In genomic region chr6:49410564-49410963, GRCh38 we compare ENCODE assay signal across 1 cellular context.
TF ChIP-seq lines count a peak whose summit lies in the region.

No MANE protein-coding gene starts in this region.

TF ChIP-seq in HCT116, 20 proteins besides CTCF, POLR2A, EP300 and RAD21 (continued from another document):
- TF ChIP-seq REST (IDR thresholded peaks at IDR 0.05; ENCODE audit: low read depth) (no peak), TCF7L2 (IDR thresholded peaks at IDR 0.05; ENCODE audit: borderline replicate concordance, extremely low read depth, insufficient read depth, insufficient read length) (no peak), EZH2 (IDR thresholded peaks at IDR 0.05) (no peak), JUND (IDR thresholded peaks at IDR 0.05) (no peak), ZBTB33 (IDR thresholded peaks at IDR 0.05; ENCODE audit: extremely low read depth, insufficient replicate concordance, low read length) (no peak), SRF (IDR thresholded peaks at IDR 0.05; ENCODE audit: low read depth) (no peak), FOSL1 (IDR thresholded peaks at IDR 0.05; ENCODE audit: low read depth) (no peak), SP1 (IDR thresholded peaks at IDR 0.05; ENCODE audit: low read depth) (no peak), CBX3 (IDR thresholded peaks at IDR 0.05; ENCODE audit: low read depth) (no peak), POLR2AphosphoS5 (IDR thresholded peaks at IDR 0.05; ENCODE audit: low read depth, low read length) (no peak), EGR1 (IDR thresholded peaks at IDR 0.05; ENCODE audit: low read depth) (no peak), ELF1 (IDR thresholded peaks at IDR 0.05; ENCODE audit: borderline replicate concordance, low read depth) (no peak), MAX (IDR thresholded peaks at IDR 0.05) (no peak), SIN3A (IDR thresholded peaks at IDR 0.05; ENCODE audit: low read depth) (no peak), YY1 (IDR thresholded peaks at IDR 0.05; ENCODE audit: extremely low read depth, insufficient replicate concordance, low read depth, low read length) (no peak)
